In genomic region chr6:170553686-170554085, GRCh38 we compare ENCODE assay signal across 8 cellular contexts. TPM values are rescaled to one million over a fixed set of nuclear protein-coding genes. Genes with fewer than 3 reads are reported as not detected.
DNase-seq lines count a peak whose midpoint lies in the region; ATAC-seq lines count a peak whose summit lies in the region.

No MANE protein-coding gene starts in this region.

- H3K4me3 ChIP-seq in skeletal muscle satellite cell (ENCODE audit: low read length) = peak overlapping the region; percentile 97

- H3K9ac ChIP-seq in skeletal muscle satellite cell (ENCODE audit: low read depth, low read length) = peak overlapping the region; percentile 99

- peak; percentile 44 for ATAC-seq in GM21723 (IDR thresholded peaks at IDR 0.05; ENCODE audit: unreplicated experiment)

- H3K4me1 ChIP-seq in skeletal muscle satellite cell (ENCODE audit: control insufficient read depth, insufficient read depth, low read length) = peaks cover 28% of the 10 kb centered on the region

- H3K4me2 ChIP-seq in skeletal muscle satellite cell (ENCODE audit: low read length) = peak overlapping the region; percentile 88

- H3K27me3 ChIP-seq in skeletal muscle satellite cell (ENCODE audit: control insufficient read depth, insufficient read depth, low read length) = no peaks in the 10 kb centered on the region

- DNase-seq in DMS153 treated with DMSO at 0.1 percent for 48 hours (lab: John Stamatoyannopoulos, UW; ENCODE audit: unreplicated experiment) (peak; percentile 58), DMS153 (lab: John Stamatoyannopoulos, UW) (no peak), KG1 (lab: John Stamatoyannopoulos, UW) (peak; percentile 63), hepatic stellate cell (ENCODE audit: low spot score) (peak; percentile 12), NCI-H82 (lab: John Stamatoyannopoulos, UW) (no peak)
- DNase-seq in activated CD8-positive, alpha-beta memory T cell treated with anti-CD3 and anti-CD28 coated beads, Interleukin-2, amount 50 U/mL, for 24 hours (ENCODE audit: extremely low read depth) = peak; percentile 3

- H3K9me3 ChIP-seq in skeletal muscle satellite cell (replicated peaks; ENCODE audit: low read length) = no peaks in the 10 kb centered on the region

- peaks cover 3% of the 10 kb centered on the region for H3K36me3 ChIP-seq in skeletal muscle satellite cell (ENCODE audit: insufficient read depth, low read length)

RNA-seq across cellular contexts. Expression of gene TBP, which starts 0.5 kb away (rescaled TPM):
- 9.9 and 14.4 TPM in 2 replicates for total RNA-seq in skeletal muscle satellite cell (2012; rRNA removed)

RNA-seq across cellular contexts. Expression of gene PSMB1, which starts 0.6 kb away (rescaled TPM):
- total RNA-seq in skeletal muscle satellite cell (2012; rRNA removed) = 396 TPM in 2 replicates

RNA-seq across cellular contexts. Expression of gene PDCD2, which starts 30.8 kb away (rescaled TPM):
- 82.8 and 104 TPM in 2 replicates for total RNA-seq in skeletal muscle satellite cell (2012; rRNA removed)

Comparison
In these comparisons a context has a peak if more than half of its experiments do, and no peak if none do; other contexts are left out.
1. DNase-seq: peak in DMS153 treated with DMSO at 0.1 percent for 48 hours (single experiment), KG1 (single experiment), activated CD8-positive, alpha-beta memory T cell treated with anti-CD3 and anti-CD28 coated beads, Interleukin-2, amount 50 U/mL, for 24 hours (single experiment) and hepatic stellate cell (single experiment); none in DMS153 (single experiment) and NCI-H82 (single experiment).